Comparison of ENCODE assay signal across 27 cellular contexts in genomic region chr3:73393005-73393404, GRCh38.
"Had no signal": no experiment of that assay in that cellular context is flagged by ENCODE, and none has a peak within 500 bp of the region (broad histone marks: within the 10 kb centered on the region; RNA-seq: fewer than 3 reads in every experiment).

No MANE protein-coding gene starts in this region.

- H3K27me3 ChIP-seq: stomach, suprapubic skin, thyroid gland, tibial artery, tibial nerve, transverse colon, upper lobe of left lung, upper lobe of right lung, uterus, vagina had no signal

- H3K4me1 ChIP-seq: thyroid gland, transverse colon, upper lobe of left lung, upper lobe of right lung, uterus had no signal

- ATAC-seq: stimulated activated effector memory CD8-positive, alpha-beta T cell treated with anti-CD3 and anti-CD28 coated beads, Interleukin-12 subunit alpha, Interleukin-12 subunit beta, amount 100 ng/mL, for 72 hours; stimulated activated memory B cell treated with anti-CD40 and anti-IgM and Interleukin-4, amounts not matched to agents 10 μg/mL and 1 μg/mL and 100 μg/mL, for 72 hours; stimulated activated naive B cell treated with anti-CD40 and anti-IgM and Interleukin-4, amounts not matched to agents 10 μg/mL and 1 μg/mL and 100 μg/mL, for 72 hours; stimulated activated naive CD8-positive, alpha-beta T cell treated with anti-CD3 and anti-CD28 coated beads, Interleukin-15, amount 100 ng/mL, for 72 hours; stimulated activated naive CD8-positive, alpha-beta T cell treated with anti-CD3 and anti-CD28 coated beads, Interleukin-15, Interleukin-2, amounts not matched to agents 100 U/mL and 50 U/mL, for 24 hours; upper lobe of right lung had no signal

- H3K27ac ChIP-seq: stomach, suprapubic skin, thoracic aorta, thyroid gland, tibial artery, tibial nerve, transverse colon, upper lobe of left lung, upper lobe of right lung, vagina had no signal

- H3K4me3 ChIP-seq: stomach, suprapubic skin, thoracic aorta, thyroid gland, tibial artery, tibial nerve, transverse colon, upper lobe of left lung, upper lobe of right lung, uterus, vagina had no signal

- DNase-seq: stimulated activated CD4-positive, alpha-beta T cell treated with anti-CD3 and anti-CD28 coated beads, Interleukin-2, amount 100 ng/mL, for 24 hours; stimulated activated CD4-positive, alpha-beta T cell treated with anti-CD3 and anti-CD28 coated beads, Interleukin-2, amount 100 ng/mL, for 48 hours; stimulated activated CD4-positive, alpha-beta T cell treated with anti-CD3 and anti-CD28 coated beads, Interleukin-4, amount 100 ng/mL, for 1 hour; stimulated activated CD4-positive, alpha-beta T cell treated with anti-CD3 and anti-CD28 coated beads, Interleukin-4, amount 100 ng/mL, for 24 hours; stimulated activated CD4-positive, alpha-beta T cell treated with anti-CD3 and anti-CD28 coated beads, Interleukin-4, amount 100 ng/mL, for 4 hours; stimulated activated CD8-positive, alpha-beta memory T cell treated with anti-CD3 and anti-CD28 coated beads, Interleukin-4, amount 100 ng/mL, for 48 hours; stimulated activated naive B cell treated with anti-CD40 and anti-IgM and Interleukin-4, amounts not matched to agents 10 μg/mL and 1 μg/mL and 100 μg/mL, for 72 hours; stimulated activated naive CD4-positive, alpha-beta T cell; stimulated activated naive CD4-positive, alpha-beta T cell treated with Interleukin-2 at 50 U/mL for 16 hours; stimulated activated naive CD8-positive, alpha-beta T cell treated with anti-CD3 and anti-CD28 coated beads, Interleukin-15, amount 100 ng/mL, for 72 hours; stimulated activated naive CD8-positive, alpha-beta T cell treated with anti-CD3 and anti-CD28 coated beads, Interleukin-15, Interleukin-2, amounts not matched to agents 100 U/mL and 50 U/mL, for 24 hours; stomach; substantia nigra; thyroid gland; tibial artery; transverse colon; trophoblast cell; upper lobe of left lung; upper lobe of right lung; uterus had no signal

- FAIRE-seq: urothelium cell line had no signal

- H3K36me3 ChIP-seq: thyroid gland, transverse colon, upper lobe of right lung, uterus had no signal

- H3K9me3 ChIP-seq: stomach, suprapubic skin, thoracic aorta, thyroid gland, tibial artery, tibial nerve, transverse colon, upper lobe of left lung, upper lobe of right lung, uterus, vagina had no signal
